1 cellular context compared by ENCODE assay signal in the genomic region with DNA sequence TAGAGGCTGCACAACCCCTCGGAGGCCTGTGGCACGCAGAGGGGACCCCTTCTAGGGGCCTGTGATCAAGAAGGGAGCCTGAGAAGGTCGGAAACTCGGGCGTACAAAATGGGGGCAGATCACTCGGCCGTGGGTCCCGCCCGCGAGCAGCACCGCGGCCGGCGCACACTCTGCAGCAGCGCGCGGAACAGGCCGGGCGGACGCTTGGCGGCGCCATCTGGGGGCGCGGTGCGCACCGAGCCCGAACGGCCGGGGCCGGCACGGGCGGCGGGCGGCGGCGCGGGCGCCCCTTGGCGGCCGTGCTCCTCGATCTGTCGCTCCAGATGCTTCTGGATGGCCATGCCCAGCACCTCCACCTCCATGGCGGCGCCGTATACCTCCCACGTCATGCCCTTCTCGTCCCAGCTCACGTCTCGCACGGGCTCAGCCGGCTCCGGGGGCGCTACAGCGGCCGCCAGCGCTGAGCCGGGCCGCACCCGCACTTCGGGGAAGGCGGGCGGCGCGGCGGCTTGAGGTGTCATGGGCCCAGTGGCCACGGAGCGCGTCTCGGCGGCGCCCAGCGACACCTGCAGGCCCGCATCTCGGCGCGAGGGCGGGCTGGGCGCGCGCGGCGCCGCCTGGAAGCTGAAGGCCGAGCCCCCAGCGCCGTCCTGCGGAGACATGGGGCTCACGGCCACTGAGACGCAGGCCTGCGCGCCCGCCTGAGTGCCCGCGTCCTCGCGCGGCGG.
A peak's percentile ranks its signal among the peaks of the same experiment; 100 is the strongest.
TF ChIP-seq lines count a peak whose summit lies in the region.

No MANE protein-coding gene starts in this region.

TF ChIP-seq in HepG2, 621 proteins besides CTCF, POLR2A, EP300 and RAD21:
- no peak for TF ChIP-seq SYNCRIP (IDR thresholded peaks at IDR 0.05; ENCODE audit: insufficient read depth, low read depth, low read length)
- TF ChIP-seq KDM2A (CRISPR knock-in tag; IDR thresholded peaks at IDR 0.05; ENCODE audit: borderline replicate concordance, low read depth) = peak; percentile 27; the same call in 1 of the 2 replicates
- TF ChIP-seq, protein P1, sequence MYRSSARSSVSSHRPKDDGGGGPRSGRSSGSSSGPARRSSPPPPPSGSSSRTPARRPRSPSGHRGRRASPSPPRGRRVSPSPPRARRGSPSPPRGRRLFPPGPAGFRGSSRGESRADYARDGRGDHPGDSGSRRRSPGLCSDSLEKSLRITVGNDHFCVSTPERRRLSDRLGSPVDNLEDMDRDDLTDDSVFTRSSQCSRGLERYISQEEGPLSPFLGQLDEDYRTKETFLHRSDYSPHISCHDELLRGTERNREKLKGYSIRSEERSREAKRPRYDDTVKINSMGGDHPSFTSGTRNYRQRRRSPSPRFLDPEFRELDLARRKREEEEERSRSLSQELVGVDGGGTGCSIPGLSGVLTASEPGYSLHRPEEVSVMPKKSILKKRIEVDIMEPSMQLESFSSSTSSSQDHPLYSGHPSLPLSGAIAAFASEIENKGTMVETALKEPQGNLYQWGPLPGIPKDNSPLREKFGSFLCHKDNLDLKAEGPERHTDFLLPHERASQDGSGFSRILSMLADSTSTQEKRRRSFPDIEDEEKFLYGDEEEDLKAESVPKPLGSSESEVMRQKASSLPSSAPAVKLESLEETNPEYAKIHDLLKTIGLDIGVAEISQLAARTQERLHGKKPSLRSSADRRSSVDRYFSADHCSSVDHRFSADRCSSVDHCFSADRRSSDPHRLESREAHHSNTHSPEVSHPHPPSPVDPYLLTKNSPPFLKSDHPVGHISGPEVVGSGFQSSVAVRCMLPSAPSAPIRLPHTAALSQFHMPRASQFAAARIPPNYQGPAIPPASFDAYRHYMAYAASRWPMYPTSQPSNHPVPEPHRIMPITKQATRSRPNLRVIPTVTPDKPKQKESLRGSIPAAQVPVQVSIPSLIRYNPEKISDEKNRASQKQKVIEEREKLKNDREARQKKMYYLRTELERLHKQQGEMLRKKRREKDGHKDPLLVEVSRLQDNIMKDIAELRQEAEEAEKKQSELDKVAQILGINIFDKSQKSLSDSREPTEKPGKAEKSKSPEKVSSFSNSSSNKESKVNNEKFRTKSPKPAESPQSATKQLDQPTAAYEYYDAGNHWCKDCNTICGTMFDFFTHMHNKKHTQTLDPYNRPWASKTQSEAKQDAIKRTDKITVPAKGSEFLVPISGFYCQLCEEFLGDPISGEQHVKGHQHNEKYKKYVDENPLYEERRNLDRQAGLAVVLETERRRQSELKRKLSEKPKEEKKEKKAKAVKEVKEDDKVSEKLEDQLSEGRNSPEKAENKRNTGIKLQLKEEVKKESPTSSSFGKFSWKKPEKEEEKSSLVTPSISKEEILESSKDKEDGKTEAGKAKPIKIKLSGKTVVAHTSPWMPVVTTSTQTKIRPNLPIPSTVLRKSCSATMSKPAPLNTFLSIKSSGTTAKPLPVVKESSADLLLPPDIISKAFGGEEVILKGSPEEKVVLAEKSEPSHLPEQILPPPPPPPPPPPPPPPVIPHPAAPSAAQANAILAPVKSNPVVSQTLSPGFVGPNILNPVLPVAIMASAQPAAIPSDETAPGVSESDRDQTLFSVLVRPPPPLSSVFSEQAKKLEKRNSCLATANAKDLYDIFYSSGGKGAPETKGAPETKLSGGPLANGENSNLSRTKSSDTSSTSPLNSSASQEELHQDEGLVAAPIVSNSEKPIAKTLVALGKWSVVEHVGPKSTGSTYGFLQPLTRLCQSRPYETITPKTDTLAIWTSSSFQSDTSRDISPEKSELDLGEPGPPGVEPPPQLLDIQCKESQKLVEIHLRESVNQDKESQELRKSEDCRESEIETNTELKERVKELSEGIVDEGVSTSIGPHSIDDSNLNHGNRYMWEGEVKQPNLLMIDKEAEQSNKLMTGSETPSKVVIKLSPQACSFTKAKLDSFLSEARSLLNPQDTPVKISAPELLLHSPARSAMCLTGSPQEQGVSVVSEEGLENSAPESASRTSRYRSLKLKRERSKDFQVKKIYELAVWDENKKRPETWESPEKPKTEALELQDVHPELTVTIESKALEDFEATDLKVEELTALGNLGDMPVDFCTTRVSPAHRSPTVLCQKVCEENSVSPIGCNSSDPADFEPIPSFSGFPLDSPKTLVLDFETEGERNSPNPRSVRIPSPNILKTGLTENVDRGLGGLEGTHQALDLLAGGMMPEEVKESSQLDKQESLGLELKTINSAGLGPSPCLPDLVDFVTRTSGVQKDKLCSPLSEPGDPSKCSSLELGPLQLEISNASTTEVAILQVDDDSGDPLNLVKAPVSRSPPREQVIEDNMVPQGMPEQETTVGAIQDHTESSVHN (CRISPR knock-in tag; IDR thresholded peaks at IDR 0.05) = no peak
- TF ChIP-seq YY1 (IDR thresholded peaks at IDR 0.05; ENCODE audit: insufficient read depth, insufficient replicate concordance, low read depth, low read length) = peak; percentile 42
- TF ChIP-seq AGO2 (optimal IDR thresholded peaks at IDR 0.05; ENCODE audit: low read depth, low read length) = peak; percentile 15
- TF ChIP-seq ARID2 (CRISPR knock-in tag; IDR thresholded peaks at IDR 0.05; ENCODE audit: borderline replicate concordance) = no peak
- TF ChIP-seq, protein P2, sequence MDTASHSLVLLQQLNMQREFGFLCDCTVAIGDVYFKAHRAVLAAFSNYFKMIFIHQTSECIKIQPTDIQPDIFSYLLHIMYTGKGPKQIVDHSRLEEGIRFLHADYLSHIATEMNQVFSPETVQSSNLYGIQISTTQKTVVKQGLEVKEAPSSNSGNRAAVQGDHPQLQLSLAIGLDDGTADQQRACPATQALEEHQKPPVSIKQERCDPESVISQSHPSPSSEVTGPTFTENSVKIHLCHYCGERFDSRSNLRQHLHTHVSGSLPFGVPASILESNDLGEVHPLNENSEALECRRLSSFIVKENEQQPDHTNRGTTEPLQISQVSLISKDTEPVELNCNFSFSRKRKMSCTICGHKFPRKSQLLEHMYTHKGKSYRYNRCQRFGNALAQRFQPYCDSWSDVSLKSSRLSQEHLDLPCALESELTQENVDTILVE (CRISPR knock-in tag; IDR thresholded peaks at IDR 0.05) = no peak
- TF ChIP-seq NFE2L1 (CRISPR knock-in tag; IDR thresholded peaks at IDR 0.05; ENCODE audit: borderline replicate concordance) = no peak
